In the genomic region with DNA sequence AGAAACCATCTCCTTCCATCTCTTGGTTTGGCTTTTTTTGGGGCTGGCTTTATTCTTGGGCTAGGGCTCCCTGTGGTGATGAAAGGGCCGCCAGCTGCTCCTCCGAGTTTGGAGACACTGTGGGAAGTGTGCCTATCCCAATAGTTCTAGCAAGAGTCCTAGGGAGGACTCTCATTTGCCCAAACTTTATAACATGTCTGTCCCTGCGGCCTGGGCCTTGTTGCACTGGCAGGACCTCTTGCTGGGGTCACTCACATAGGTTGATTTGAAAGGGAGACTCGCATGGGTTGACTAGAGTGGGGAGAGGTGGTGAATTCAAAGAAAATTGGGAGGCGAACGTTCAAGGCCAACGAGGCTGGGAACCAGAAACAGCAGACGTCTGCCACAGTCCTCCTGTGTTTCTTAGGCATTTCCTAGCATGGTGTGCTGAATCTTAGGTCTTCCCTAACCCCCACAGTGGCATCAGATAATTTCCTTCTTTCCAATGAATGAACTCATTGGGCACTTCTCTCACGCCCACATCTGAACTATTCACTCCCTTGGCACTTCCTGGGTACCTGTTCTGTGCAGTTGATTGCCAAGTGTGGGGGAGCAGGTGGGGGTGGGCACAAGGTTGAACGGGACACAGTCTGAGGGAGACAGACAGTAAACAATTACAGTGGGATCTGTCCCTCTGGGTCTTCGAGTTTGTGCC, we compare ENCODE assay signal across 1 cellular context.
TF ChIP-seq lines count a peak whose summit lies in the region.

No MANE protein-coding gene starts in this region.

TF ChIP-seq in GM23338, 12 proteins besides CTCF, POLR2A, EP300 and RAD21 (continued from another document):
- TF ChIP-seq, protein P1, sequence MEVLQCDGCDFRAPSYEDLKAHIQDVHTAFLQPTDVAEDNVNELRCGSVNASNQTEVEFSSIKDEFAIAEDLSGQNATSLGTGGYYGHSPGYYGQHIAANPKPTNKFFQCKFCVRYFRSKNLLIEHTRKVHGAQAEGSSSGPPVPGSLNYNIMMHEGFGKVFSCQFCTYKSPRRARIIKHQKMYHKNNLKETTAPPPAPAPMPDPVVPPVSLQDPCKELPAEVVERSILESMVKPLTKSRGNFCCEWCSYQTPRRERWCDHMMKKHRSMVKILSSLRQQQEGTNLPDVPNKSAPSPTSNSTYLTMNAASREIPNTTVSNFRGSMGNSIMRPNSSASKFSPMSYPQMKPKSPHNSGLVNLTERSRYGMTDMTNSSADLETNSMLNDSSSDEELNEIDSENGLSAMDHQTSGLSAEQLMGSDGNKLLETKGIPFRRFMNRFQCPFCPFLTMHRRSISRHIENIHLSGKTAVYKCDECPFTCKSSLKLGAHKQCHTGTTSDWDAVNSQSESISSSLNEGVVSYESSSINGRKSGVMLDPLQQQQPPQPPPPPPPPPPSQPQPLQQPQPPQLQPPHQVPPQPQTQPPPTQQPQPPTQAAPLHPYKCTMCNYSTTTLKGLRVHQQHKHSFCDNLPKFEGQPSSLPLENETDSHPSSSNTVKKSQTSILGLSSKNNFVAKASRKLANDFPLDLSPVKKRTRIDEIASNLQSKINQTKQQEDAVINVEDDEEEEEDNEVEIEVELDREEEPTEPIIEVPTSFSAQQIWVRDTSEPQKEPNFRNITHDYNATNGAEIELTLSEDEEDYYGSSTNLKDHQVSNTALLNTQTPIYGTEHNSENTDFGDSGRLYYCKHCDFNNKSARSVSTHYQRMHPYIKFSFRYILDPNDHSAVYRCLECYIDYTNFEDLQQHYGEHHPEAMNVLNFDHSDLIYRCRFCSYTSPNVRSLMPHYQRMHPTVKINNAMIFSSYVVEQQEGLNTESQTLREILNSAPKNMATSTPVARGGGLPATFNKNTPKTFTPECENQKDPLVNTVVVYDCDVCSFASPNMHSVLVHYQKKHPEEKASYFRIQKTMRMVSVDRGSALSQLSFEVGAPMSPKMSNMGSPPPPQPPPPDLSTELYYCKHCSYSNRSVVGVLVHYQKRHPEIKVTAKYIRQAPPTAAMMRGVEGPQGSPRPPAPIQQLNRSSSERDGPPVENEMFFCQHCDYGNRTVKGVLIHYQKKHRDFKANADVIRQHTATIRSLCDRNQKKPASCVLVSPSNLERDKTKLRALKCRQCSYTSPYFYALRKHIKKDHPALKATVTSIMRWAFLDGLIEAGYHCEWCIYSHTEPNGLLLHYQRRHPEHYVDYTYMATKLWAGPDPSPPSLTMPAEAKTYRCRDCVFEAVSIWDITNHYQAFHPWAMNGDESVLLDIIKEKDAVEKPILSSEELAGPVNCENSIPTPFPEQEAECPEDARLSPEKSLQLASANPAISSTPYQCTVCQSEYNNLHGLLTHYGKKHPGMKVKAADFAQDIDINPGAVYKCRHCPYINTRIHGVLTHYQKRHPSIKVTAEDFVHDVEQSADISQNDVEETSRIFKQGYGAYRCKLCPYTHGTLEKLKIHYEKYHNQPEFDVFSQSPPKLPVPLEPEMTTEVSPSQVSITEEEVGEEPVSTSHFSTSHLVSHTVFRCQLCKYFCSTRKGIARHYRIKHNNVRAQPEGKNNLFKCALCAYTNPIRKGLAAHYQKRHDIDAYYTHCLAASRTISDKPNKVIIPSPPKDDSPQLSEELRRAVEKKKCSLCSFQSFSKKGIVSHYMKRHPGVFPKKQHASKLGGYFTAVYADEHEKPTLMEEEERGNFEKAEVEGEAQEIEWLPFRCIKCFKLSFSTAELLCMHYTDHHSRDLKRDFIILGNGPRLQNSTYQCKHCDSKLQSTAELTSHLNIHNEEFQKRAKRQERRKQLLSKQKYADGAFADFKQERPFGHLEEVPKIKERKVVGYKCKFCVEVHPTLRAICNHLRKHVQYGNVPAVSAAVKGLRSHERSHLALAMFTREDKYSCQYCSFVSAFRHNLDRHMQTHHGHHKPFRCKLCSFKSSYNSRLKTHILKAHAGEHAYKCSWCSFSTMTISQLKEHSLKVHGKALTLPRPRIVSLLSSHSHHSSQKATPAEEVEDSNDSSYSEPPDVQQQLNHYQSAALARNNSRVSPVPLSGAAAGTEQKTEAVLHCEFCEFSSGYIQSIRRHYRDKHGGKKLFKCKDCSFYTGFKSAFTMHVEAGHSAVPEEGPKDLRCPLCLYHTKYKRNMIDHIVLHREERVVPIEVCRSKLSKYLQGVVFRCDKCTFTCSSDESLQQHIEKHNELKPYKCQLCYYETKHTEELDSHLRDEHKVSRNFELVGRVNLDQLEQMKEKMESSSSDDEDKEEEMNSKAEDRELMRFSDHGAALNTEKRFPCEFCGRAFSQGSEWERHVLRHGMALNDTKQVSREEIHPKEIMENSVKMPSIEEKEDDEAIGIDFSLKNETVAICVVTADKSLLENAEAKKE (CRISPR knock-in tag; IDR thresholded peaks at IDR 0.05): no peak
- TF ChIP-seq EZH2phosphoT487 (IDR thresholded peaks at IDR 0.05; ENCODE audit: unreplicated experiment): no peak
TF ChIP-seq in GM23338: peak in this region for 0.
